25 cellular contexts compared by ENCODE assay signal in genomic region chr3:71078199-71078598, GRCh38.
DNase-seq lines count a peak whose midpoint lies in the region; ATAC-seq and TF ChIP-seq lines count a peak whose summit lies in the region.
"Had no signal": no experiment of that assay in that cellular context is flagged by ENCODE, and none has a peak within 500 bp of the region (broad histone marks: within the 10 kb centered on the region; RNA-seq: fewer than 3 reads in every experiment).

No MANE protein-coding gene starts in this region.

- H3K9me3 Mint-ChIP-seq in activated naive CD4-positive, alpha-beta T cell treated with anti-CD3 and anti-CD28 coated beads, Interleukin-2, amount 10 ng/mL, durations not matched to agents 7 days and 5 days = peaks cover 2% of the 10 kb centered on the region
- H3K9me3 Mint-ChIP-seq: dendritic cell treated with granulocyte-macrophage colony-stimulating factor and Interleukin-4, amounts not matched to agents 40 ng/mL and 50 ng/mL, for 4 days; neural crest cell had no signal

- H3K9me3 ChIP-seq in hepatocyte (ENCODE audit: low read depth) = no peaks in the 10 kb centered on the region
- H3K9me3 ChIP-seq in thoracic aorta = no peaks in the 10 kb centered on the region
- H3K9me3 ChIP-seq: HAP-1, SJSA1, suprapubic skin had no signal

- CTCF ChIA-PET in activated naive CD4-positive, alpha-beta T cell treated with anti-CD3 and anti-CD28 coated beads, Interleukin-2, amount 10 ng/mL, durations not matched to agents 7 days and 5 days (lab: Charles Lee) = interaction anchor here (0.7 to 2.2 kb wide), 3 partner anchors 9 to 67 kb away, joined by 3 to 8 read pairs (median 3); no protein-coding TSS in a partner anchor

- H3K4me3 Mint-ChIP-seq in activated naive CD4-positive, alpha-beta T cell treated with anti-CD3 and anti-CD28 coated beads, Interleukin-2, amount 10 ng/mL, durations not matched to agents 7 days and 5 days = no peak overlapping the region
- H3K4me3 Mint-ChIP-seq: dendritic cell treated with granulocyte-macrophage colony-stimulating factor and Interleukin-4, amounts not matched to agents 40 ng/mL and 50 ng/mL, for 4 days; neural crest cell had no signal

- H3K36me3 ChIP-seq in hepatocyte (replicated peaks; ENCODE audit: insufficient read depth, low read depth) (no peaks in the 10 kb centered on the region), thoracic aorta (no peaks in the 10 kb centered on the region)
- H3K36me3 ChIP-seq: HAP-1, SJSA1, suprapubic skin had no signal

- H3K36me3 Mint-ChIP-seq in activated naive CD4-positive, alpha-beta T cell treated with anti-CD3 and anti-CD28 coated beads, Interleukin-2, amount 10 ng/mL, durations not matched to agents 7 days and 5 days = peaks cover 57% of the 10 kb centered on the region

- H3K27ac Mint-ChIP-seq in activated naive CD4-positive, alpha-beta T cell treated with anti-CD3 and anti-CD28 coated beads, Interleukin-2, amount 10 ng/mL, durations not matched to agents 7 days and 5 days = peak overlapping the region; percentile 68
- H3K27ac Mint-ChIP-seq: dendritic cell treated with granulocyte-macrophage colony-stimulating factor and Interleukin-4, amounts not matched to agents 40 ng/mL and 50 ng/mL, for 4 days; progenitor cell of endocrine pancreas had no signal

- peaks cover 93% of the 10 kb centered on the region for H3K79me2 ChIP-seq in hepatocyte

- ATAC-seq in thoracic aorta (ENCODE audit: insufficient number of reproducible peaks, low FRiP score, low read depth) = no peak
- ATAC-seq: foreskin keratinocyte, K562 had no signal

- H3K4me1 Mint-ChIP-seq in activated naive CD4-positive, alpha-beta T cell treated with anti-CD3 and anti-CD28 coated beads, Interleukin-2, amount 10 ng/mL, durations not matched to agents 7 days and 5 days = peaks cover 76% of the 10 kb centered on the region

- TF ChIP-seq CTCF in VCaP (conservative IDR thresholded peaks at IDR 0.05) = no peak
- no peak for TF ChIP-seq CTCF in hepatocyte (IDR thresholded peaks at IDR 0.05; ENCODE audit: poor library complexity)
- no peak for TF ChIP-seq CTCF in thoracic aorta (IDR thresholded peaks at IDR 0.05)

- H3K4me1 ChIP-seq in hepatocyte (ENCODE audit: insufficient read depth) (peaks cover 29% of the 10 kb centered on the region), thoracic aorta (ENCODE audit: control insufficient read depth in 1 of 2, low read depth in 2 of 2) (peaks cover 9 to 79% of the 10 kb centered on the region in 2 donors)
- H3K4me1 ChIP-seq: HAP-1, suprapubic skin had no signal

- H3K27me3 ChIP-seq in hepatocyte (no peaks in the 10 kb centered on the region), thoracic aorta (replicated peaks; ENCODE audit: insufficient read depth) (no peaks in the 10 kb centered on the region)
- H3K27me3 ChIP-seq: foreskin keratinocyte, SJSA1, suprapubic skin had no signal

- no peak for DNase-seq in activated naive CD4-positive, alpha-beta T cell treated with anti-CD3 and anti-CD28 coated beads, Interleukin-2, amount 10 ng/mL, durations not matched to agents 7 days and 5 days
- DNase-seq in activated naive CD4-positive, alpha-beta T cell treated with anti-CD3 and anti-CD28 coated beads, Interleukin-2, amount 50 U/mL, for 16 hours = no peak
- DNase-seq in hepatocyte (ENCODE audit: low spot score) (no peak), thoracic aorta (ENCODE audit: low spot score) (no peak), GM03348 (ENCODE audit: low spot score) (no peak), NCI-H69 (lab: John Stamatoyannopoulos, UW) (no peak), cerebellum (ENCODE audit: low spot score) (no peak)
- DNase-seq: activated CD4-positive, CD25-positive, alpha-beta regulatory T cell treated with anti-CD3 and anti-CD28 coated beads, Interleukin-2, amount 50 U/mL, for 72 hours; DMS79 treated with DMSO at 0.1 percent for 48 hours; foreskin keratinocyte; kidney glomerular epithelial cell; mesendoderm; MV-4-11; NCI-H187; NCI-H82; stimulated activated CD4-positive, alpha-beta T cell treated with anti-CD3 and anti-CD28 coated beads, Interleukin-4, amount 100 ng/mL, for 1 hour had no signal

- 66% methylated on average over 3 of the region's 3 CpGs for WGBS in hepatocyte (ENCODE audit: low lambda C conversion rate, missing lambda C conversion rate)

- peak overlapping the region; percentile 50 for H3K27ac ChIP-seq in VCaP
- peak overlapping the region; percentile 61 for H3K27ac ChIP-seq in hepatocyte
- peak overlapping the region; percentile 3 to 4 for H3K27ac ChIP-seq in thoracic aorta
- H3K27ac ChIP-seq: foreskin keratinocyte, SJSA1, skin epidermis, suprapubic skin had no signal

- H3K4me2 ChIP-seq in hepatocyte = no peak overlapping the region

- H2AFZ ChIP-seq in hepatocyte = no peak overlapping the region

- H3K9me2 ChIP-seq in hepatocyte (replicated peaks; ENCODE audit: insufficient read depth) = no peaks in the 10 kb centered on the region

- no peaks in the 10 kb centered on the region for H3K27me3 Mint-ChIP-seq in activated naive CD4-positive, alpha-beta T cell treated with anti-CD3 and anti-CD28 coated beads, Interleukin-2, amount 10 ng/mL, durations not matched to agents 7 days and 5 days
- H3K27me3 Mint-ChIP-seq: dendritic cell treated with granulocyte-macrophage colony-stimulating factor and Interleukin-4, amounts not matched to agents 40 ng/mL and 50 ng/mL, for 4 days; progenitor cell of endocrine pancreas had no signal

- H4K20me1 ChIP-seq in hepatocyte (ENCODE audit: insufficient read depth, poor library complexity, severe bottlenecking) = no peaks in the 10 kb centered on the region

- H3K4me3 ChIP-seq in hepatocyte (no peak overlapping the region), thoracic aorta (no peak overlapping the region)
- H3K4me3 ChIP-seq: HAP-1, K562, SJSA1, skin epidermis, suprapubic skin had no signal

Comparison
In these comparisons a context has a peak if more than half of its experiments do, and no peak if none do; other contexts are left out.
1. H3K27ac ChIP-seq: peak in every context shown above with its lines; median percentile 61 in hepatocyte; 50 in VCaP; 4 in thoracic aorta.